1 cellular context compared by ENCODE assay signal in genomic region chr3:67654099-67654831, GRCh38.
TF ChIP-seq lines count a peak whose summit lies in the region.

TSS of gene SUCLG2 (minus strand) at chr3:67654612. CDS start at chr3:67654586, 26 bp downstream.

TF ChIP-seq in HepG2, 621 proteins besides CTCF, POLR2A, EP300 and RAD21 (continued from another document and continues in another):
- peak; percentile 52; the same call in 1 of the 2 replicates for TF ChIP-seq PBX3 (CRISPR knock-in tag; IDR thresholded peaks at IDR 0.05; ENCODE audit: borderline replicate concordance)
- peak; percentile 67 for TF ChIP-seq ETV5 (CRISPR knock-in tag; IDR thresholded peaks at IDR 0.05; ENCODE audit: borderline replicate concordance)
- TF ChIP-seq NR3C1 (CRISPR knock-in tag; IDR thresholded peaks at IDR 0.05) = no peak
- peak; percentile 67; the same call in 1 of the 2 replicates for TF ChIP-seq ZNF275 (CRISPR knock-in tag; IDR thresholded peaks at IDR 0.05; ENCODE audit: borderline replicate concordance)
- TF ChIP-seq TERF1 (CRISPR knock-in tag; IDR thresholded peaks at IDR 0.05) = 0 out of 2 replicates have a peak, but pooled peaks have one; percentile 48
- TF ChIP-seq ZFP36L1 (CRISPR knock-in tag; IDR thresholded peaks at IDR 0.05) = no peak; the same call in 1 of the 2 replicates
- 0 out of 2 replicates have a peak, but pooled peaks have one; percentile 41 for TF ChIP-seq ZNF598 (CRISPR knock-in tag; IDR thresholded peaks at IDR 0.05; ENCODE audit: borderline replicate concordance)
- TF ChIP-seq ARNT (IDR thresholded peaks at IDR 0.05) = no peak
- TF ChIP-seq, protein P1, sequence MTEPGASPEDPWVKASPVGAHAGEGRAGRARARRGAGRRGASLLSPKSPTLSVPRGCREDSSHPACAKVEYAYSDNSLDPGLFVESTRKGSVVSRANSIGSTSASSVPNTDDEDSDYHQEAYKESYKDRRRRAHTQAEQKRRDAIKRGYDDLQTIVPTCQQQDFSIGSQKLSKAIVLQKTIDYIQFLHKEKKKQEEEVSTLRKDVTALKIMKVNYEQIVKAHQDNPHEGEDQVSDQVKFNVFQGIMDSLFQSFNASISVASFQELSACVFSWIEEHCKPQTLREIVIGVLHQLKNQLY (CRISPR knock-in tag; IDR thresholded peaks at IDR 0.05) = 0 out of 2 replicates have a peak, but pooled peaks have one; percentile 65
- TF ChIP-seq ZNF431 (CRISPR knock-in tag; IDR thresholded peaks at IDR 0.05; ENCODE audit: borderline replicate concordance, low read depth) = no peak
- no peak for TF ChIP-seq DMTF1 (CRISPR knock-in tag; IDR thresholded peaks at IDR 0.05)
- TF ChIP-seq, protein P2, sequence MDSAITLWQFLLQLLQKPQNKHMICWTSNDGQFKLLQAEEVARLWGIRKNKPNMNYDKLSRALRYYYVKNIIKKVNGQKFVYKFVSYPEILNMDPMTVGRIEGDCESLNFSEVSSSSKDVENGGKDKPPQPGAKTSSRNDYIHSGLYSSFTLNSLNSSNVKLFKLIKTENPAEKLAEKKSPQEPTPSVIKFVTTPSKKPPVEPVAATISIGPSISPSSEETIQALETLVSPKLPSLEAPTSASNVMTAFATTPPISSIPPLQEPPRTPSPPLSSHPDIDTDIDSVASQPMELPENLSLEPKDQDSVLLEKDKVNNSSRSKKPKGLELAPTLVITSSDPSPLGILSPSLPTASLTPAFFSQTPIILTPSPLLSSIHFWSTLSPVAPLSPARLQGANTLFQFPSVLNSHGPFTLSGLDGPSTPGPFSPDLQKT (CRISPR knock-in tag; IDR thresholded peaks at IDR 0.05; ENCODE audit: borderline replicate concordance) = no peak
- TF ChIP-seq, protein P3, sequence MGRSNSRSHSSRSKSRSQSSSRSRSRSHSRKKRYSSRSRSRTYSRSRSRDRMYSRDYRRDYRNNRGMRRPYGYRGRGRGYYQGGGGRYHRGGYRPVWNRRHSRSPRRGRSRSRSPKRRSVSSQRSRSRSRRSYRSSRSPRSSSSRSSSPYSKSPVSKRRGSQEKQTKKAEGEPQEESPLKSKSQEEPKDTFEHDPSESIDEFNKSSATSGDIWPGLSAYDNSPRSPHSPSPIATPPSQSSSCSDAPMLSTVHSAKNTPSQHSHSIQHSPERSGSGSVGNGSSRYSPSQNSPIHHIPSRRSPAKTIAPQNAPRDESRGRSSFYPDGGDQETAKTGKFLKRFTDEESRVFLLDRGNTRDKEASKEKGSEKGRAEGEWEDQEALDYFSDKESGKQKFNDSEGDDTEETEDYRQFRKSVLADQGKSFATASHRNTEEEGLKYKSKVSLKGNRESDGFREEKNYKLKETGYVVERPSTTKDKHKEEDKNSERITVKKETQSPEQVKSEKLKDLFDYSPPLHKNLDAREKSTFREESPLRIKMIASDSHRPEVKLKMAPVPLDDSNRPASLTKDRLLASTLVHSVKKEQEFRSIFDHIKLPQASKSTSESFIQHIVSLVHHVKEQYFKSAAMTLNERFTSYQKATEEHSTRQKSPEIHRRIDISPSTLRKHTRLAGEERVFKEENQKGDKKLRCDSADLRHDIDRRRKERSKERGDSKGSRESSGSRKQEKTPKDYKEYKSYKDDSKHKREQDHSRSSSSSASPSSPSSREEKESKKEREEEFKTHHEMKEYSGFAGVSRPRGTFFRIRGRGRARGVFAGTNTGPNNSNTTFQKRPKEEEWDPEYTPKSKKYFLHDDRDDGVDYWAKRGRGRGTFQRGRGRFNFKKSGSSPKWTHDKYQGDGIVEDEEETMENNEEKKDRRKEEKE (IDR thresholded peaks at IDR 0.05) = no peak
- TF ChIP-seq ZNF263 (CRISPR knock-in tag; IDR thresholded peaks at IDR 0.05) = peak; percentile 98
- no peak for TF ChIP-seq ZNF841 (CRISPR knock-in tag; IDR thresholded peaks at IDR 0.05; ENCODE audit: borderline replicate concordance)
- TF ChIP-seq ZNF768 (CRISPR knock-in tag; IDR thresholded peaks at IDR 0.05) = peak; percentile 40; the same call in 1 of the 2 replicates
- TF ChIP-seq KLF6 (CRISPR knock-in tag; IDR thresholded peaks at IDR 0.05) = no peak
- peak; percentile 34; the same call in 1 of the 2 replicates for TF ChIP-seq JUND (CRISPR knock-in tag; IDR thresholded peaks at IDR 0.05)
- 0 out of 2 replicates have a peak, but pooled peaks have one; percentile 34 for TF ChIP-seq GTF2F1 (IDR thresholded peaks at IDR 0.05; ENCODE audit: low read length)
- TF ChIP-seq MXD1 (CRISPR knock-in tag; IDR thresholded peaks at IDR 0.05) = peak; percentile 58; the same call in 1 of the 2 replicates
- peak; percentile 72 for TF ChIP-seq PHF20 (CRISPR knock-in tag; IDR thresholded peaks at IDR 0.05)
- peak; percentile 87 for TF ChIP-seq BCL3 (CRISPR knock-in tag; IDR thresholded peaks at IDR 0.05)
- TF ChIP-seq ZNF709 (CRISPR knock-in tag; IDR thresholded peaks at IDR 0.05) = peak; percentile 82; the same call in 1 of the 2 replicates
- TF ChIP-seq, protein P4, sequence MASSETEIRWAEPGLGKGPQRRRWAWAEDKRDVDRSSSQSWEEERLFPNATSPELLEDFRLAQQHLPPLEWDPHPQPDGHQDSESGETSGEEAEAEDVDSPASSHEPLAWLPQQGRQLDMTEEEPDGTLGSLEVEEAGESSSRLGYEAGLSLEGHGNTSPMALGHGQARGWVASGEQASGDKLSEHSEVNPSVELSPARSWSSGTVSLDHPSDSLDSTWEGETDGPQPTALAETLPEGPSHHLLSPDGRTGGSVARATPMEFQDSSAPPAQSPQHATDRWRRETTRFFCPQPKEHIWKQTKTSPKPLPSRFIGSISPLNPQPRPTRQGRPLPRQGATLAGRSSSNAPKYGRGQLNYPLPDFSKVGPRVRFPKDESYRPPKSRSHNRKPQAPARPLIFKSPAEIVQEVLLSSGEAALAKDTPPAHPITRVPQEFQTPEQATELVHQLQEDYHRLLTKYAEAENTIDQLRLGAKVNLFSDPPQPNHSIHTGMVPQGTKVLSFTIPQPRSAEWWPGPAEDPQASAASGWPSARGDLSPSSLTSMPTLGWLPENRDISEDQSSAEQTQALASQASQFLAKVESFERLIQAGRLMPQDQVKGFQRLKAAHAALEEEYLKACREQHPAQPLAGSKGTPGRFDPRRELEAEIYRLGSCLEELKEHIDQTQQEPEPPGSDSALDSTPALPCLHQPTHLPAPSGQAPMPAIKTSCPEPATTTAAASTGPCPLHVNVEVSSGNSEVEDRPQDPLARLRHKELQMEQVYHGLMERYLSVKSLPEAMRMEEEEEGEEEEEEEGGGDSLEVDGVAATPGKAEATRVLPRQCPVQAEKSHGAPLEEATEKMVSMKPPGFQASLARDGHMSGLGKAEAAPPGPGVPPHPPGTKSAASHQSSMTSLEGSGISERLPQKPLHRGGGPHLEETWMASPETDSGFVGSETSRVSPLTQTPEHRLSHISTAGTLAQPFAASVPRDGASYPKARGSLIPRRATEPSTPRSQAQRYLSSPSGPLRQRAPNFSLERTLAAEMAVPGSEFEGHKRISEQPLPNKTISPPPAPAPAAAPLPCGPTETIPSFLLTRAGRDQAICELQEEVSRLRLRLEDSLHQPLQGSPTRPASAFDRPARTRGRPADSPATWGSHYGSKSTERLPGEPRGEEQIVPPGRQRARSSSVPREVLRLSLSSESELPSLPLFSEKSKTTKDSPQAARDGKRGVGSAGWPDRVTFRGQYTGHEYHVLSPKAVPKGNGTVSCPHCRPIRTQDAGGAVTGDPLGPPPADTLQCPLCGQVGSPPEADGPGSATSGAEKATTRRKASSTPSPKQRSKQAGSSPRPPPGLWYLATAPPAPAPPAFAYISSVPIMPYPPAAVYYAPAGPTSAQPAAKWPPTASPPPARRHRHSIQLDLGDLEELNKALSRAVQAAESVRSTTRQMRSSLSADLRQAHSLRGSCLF (CRISPR knock-in tag; IDR thresholded peaks at IDR 0.05; ENCODE audit: borderline replicate concordance) = no peak
- TF ChIP-seq POLR2AphosphoS2 (IDR thresholded peaks at IDR 0.05; ENCODE audit: low read depth, low read length) = no peak
- TF ChIP-seq, protein P5, sequence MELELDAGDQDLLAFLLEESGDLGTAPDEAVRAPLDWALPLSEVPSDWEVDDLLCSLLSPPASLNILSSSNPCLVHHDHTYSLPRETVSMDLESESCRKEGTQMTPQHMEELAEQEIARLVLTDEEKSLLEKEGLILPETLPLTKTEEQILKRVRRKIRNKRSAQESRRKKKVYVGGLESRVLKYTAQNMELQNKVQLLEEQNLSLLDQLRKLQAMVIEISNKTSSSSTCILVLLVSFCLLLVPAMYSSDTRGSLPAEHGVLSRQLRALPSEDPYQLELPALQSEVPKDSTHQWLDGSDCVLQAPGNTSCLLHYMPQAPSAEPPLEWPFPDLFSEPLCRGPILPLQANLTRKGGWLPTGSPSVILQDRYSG (CRISPR knock-in tag; IDR thresholded peaks at IDR 0.05) = no peak
- no peak; the same call in 1 of the 2 replicates for TF ChIP-seq ZSCAN31 (CRISPR knock-in tag; IDR thresholded peaks at IDR 0.05; ENCODE audit: low read depth)
- no peak for TF ChIP-seq ZNF296 (CRISPR knock-in tag; conservative IDR thresholded peaks at IDR 0.05)
- TF ChIP-seq, protein P6, sequence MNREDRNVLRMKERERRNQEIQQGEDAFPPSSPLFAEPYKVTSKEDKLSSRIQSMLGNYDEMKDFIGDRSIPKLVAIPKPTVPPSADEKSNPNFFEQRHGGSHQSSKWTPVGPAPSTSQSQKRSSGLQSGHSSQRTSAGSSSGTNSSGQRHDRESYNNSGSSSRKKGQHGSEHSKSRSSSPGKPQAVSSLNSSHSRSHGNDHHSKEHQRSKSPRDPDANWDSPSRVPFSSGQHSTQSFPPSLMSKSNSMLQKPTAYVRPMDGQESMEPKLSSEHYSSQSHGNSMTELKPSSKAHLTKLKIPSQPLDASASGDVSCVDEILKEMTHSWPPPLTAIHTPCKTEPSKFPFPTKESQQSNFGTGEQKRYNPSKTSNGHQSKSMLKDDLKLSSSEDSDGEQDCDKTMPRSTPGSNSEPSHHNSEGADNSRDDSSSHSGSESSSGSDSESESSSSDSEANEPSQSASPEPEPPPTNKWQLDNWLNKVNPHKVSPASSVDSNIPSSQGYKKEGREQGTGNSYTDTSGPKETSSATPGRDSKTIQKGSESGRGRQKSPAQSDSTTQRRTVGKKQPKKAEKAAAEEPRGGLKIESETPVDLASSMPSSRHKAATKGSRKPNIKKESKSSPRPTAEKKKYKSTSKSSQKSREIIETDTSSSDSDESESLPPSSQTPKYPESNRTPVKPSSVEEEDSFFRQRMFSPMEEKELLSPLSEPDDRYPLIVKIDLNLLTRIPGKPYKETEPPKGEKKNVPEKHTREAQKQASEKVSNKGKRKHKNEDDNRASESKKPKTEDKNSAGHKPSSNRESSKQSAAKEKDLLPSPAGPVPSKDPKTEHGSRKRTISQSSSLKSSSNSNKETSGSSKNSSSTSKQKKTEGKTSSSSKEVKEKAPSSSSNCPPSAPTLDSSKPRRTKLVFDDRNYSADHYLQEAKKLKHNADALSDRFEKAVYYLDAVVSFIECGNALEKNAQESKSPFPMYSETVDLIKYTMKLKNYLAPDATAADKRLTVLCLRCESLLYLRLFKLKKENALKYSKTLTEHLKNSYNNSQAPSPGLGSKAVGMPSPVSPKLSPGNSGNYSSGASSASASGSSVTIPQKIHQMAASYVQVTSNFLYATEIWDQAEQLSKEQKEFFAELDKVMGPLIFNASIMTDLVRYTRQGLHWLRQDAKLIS (CRISPR knock-in tag; IDR thresholded peaks at IDR 0.05) = no peak; the same call in 1 of the 2 replicates
